In the genomic region with DNA sequence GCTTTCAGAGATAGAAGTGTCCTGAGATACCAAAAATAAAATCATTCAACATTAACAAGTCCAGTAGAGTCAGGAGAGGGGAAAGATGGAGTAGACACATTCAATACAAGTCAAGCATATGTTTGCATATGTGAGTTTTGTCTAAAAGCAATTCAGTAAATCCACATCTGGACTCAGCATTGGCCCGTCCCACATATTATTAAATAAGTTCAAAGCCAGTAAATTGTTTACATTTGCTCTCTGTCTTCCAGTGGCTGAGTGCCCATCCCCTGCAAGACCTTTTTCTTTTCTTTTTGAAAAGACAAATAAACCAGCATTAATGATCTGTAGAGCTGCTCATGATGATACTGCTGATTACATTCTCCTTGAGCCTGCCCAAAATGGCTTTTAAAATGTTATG, we compare ENCODE assay signal across 22 cellular contexts.
DNase-seq lines count a peak whose midpoint lies in the region; ATAC-seq, FAIRE-seq and TF ChIP-seq lines count a peak whose summit lies in the region.
"Had no signal": no experiment of that assay in that cellular context is flagged by ENCODE, and none has a peak within 500 bp of the region (broad histone marks: within the 10 kb centered on the region; RNA-seq: fewer than 3 reads in every experiment).

No MANE protein-coding gene starts in this region.

- no peak overlapping the region for H2AFZ ChIP-seq in hepatocyte

- ATAC-seq in body of pancreas = no peak
- ATAC-seq: HepG2 had no signal

- WGBS in hepatocyte (ENCODE audit: low lambda C conversion rate, missing lambda C conversion rate) = 38% methylated on average over 1 of the region's 1 CpG
- WGBS in body of pancreas, 2 donors = 57 to 81% methylated on average over 1 of the region's 1 CpG

- intact Hi-C loops in body of pancreas (cut with DNase I) = no loop called here

- no peak for TF ChIP-seq CTCF in VCaP (conservative IDR thresholded peaks at IDR 0.05)
- TF ChIP-seq CTCF in hepatocyte (IDR thresholded peaks at IDR 0.05; ENCODE audit: poor library complexity) = no peak
- TF ChIP-seq CTCF in body of pancreas (IDR thresholded peaks at IDR 0.05) = no peak

- TF ChIP-seq POLR2A in H54 (IDR thresholded peaks at IDR 0.05; ENCODE audit: low read depth, low read length) (no peak), body of pancreas (IDR thresholded peaks at IDR 0.05) (no peak)

- H3K9me3 ChIP-seq in hepatocyte (ENCODE audit: low read depth) (no peaks in the 10 kb centered on the region), stomach smooth muscle (ENCODE audit: control insufficient read depth in 2 of 2, low read length in 2 of 2) (no peaks in the 10 kb centered on the region), body of pancreas (no peaks in the 10 kb centered on the region)
- H3K9me3 ChIP-seq: SJSA1 had no signal

- no peaks in the 10 kb centered on the region for H3K27me3 ChIP-seq in hepatocyte
- no peaks in the 10 kb centered on the region for H3K27me3 ChIP-seq in stomach smooth muscle (ENCODE audit: control insufficient read depth in 1 of 2, insufficient read depth in 2 of 2, low read length in 2 of 2)
- H3K27me3 ChIP-seq in body of pancreas = no peaks in the 10 kb centered on the region
- H3K27me3 ChIP-seq: SJSA1 had no signal

- FAIRE-seq in H54 (lab: Jason Lieb, UNC) = peak; percentile 55
- FAIRE-seq: HepG2, RCC 7860 had no signal

- no peaks in the 10 kb centered on the region for H3K9me2 ChIP-seq in hepatocyte (replicated peaks; ENCODE audit: insufficient read depth)

- H3K4me2 ChIP-seq in hepatocyte = no peak overlapping the region

- H3K27ac ChIP-seq in VCaP (peak overlapping the region; percentile 39), hepatocyte (peak overlapping the region; percentile 66), stomach smooth muscle (ENCODE audit: low read length) (peak overlapping the region; percentile 1), body of pancreas (no peak overlapping the region)
- H3K27ac ChIP-seq: HL-60, SJSA1 had no signal

- H3K4me3 ChIP-seq in hepatocyte = no peak overlapping the region
- no peak overlapping the region for H3K4me3 ChIP-seq in stomach smooth muscle (ENCODE audit: low read length in 2 of 2)
- H3K4me3 ChIP-seq in body of pancreas = no peak overlapping the region
- H3K4me3 ChIP-seq: SJSA1 had no signal

- H3K36me3 ChIP-seq in hepatocyte (replicated peaks; ENCODE audit: insufficient read depth, low read depth) (no peaks in the 10 kb centered on the region), stomach smooth muscle (ENCODE audit: control insufficient read depth in 2 of 2, insufficient read depth in 2 of 2, low read length in 2 of 2) (peaks cover 16 to 36% of the 10 kb centered on the region in 2 donors), body of pancreas (replicated peaks in 1 of 2; ENCODE audit: insufficient read depth in 1 of 2, low read depth in 2 of 2) (no peaks in the 10 kb centered on the region)
- H3K36me3 ChIP-seq: SJSA1 had no signal

- DNase-seq in H54 (ENCODE audit: insufficient read length, low spot score) (no peak), hepatocyte (ENCODE audit: low spot score) (peak; percentile 37), body of pancreas (no peak), hypothalamus (lab: John Stamatoyannopoulos, UW) (no peak), NCI-H1417 (lab: John Stamatoyannopoulos, UW) (no peak)
- DNase-seq: AML-193, C1 segment of cervical spinal cord, H9, KBM-7, NCI-H1092, NCI-H1436 treated with DMSO at 0.1 percent for 48 hours, NCI-H1930, NCI-H226, NCI-H524, NCI-H82, OCI-M1 had no signal

- no peaks in the 10 kb centered on the region for H3K79me2 ChIP-seq in hepatocyte

- H4K20me1 ChIP-seq in hepatocyte (ENCODE audit: insufficient read depth, poor library complexity, severe bottlenecking) = no peaks in the 10 kb centered on the region

- H3K4me1 ChIP-seq in hepatocyte (ENCODE audit: insufficient read depth) (peaks cover 5% of the 10 kb centered on the region), stomach smooth muscle (ENCODE audit: control insufficient read depth, insufficient read depth, low read length) (peaks cover 3% of the 10 kb centered on the region), body of pancreas (no peaks in the 10 kb centered on the region)

- no peak overlapping the region for H3K9ac ChIP-seq in stomach smooth muscle (ENCODE audit: low read length in 2 of 2)

Comparison
In these comparisons a context has a peak if more than half of its experiments do, and no peak if none do; other contexts are left out.
1. H3K27ac ChIP-seq: peak in VCaP (single experiment), hepatocyte (single experiment) and stomach smooth muscle (single experiment); none in body of pancreas (0 of 4).